In the genomic region with DNA sequence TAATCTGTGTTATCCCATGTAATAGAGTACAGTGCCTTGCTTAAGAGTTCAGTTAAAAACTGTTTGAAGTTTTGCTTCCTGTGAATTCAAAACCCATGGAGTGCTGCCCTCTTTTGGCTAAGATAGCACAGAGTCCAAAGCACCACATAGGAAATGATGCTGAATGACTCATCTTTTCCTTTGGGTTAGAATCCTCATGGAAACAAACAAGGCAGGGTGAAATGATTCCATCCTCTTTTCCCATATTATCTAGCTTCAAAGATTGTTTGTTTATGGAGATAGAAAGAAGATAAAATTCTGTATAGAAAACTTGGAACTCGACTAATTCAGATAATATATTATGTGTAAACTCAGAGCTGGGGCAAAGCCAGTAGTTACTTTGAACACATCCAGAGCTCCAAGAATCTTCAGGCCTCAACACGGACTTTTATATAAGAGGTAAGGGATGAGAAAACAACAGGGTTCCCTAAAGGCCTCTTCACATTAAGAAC, we compare ENCODE assay signal across 1 cellular context.
TF ChIP-seq lines count a peak whose summit lies in the region.

No MANE protein-coding gene starts in this region.

TF ChIP-seq in HCT116, 20 proteins besides CTCF, POLR2A, EP300 and RAD21 (continued from another document):
- TF ChIP-seq, protein P1, sequence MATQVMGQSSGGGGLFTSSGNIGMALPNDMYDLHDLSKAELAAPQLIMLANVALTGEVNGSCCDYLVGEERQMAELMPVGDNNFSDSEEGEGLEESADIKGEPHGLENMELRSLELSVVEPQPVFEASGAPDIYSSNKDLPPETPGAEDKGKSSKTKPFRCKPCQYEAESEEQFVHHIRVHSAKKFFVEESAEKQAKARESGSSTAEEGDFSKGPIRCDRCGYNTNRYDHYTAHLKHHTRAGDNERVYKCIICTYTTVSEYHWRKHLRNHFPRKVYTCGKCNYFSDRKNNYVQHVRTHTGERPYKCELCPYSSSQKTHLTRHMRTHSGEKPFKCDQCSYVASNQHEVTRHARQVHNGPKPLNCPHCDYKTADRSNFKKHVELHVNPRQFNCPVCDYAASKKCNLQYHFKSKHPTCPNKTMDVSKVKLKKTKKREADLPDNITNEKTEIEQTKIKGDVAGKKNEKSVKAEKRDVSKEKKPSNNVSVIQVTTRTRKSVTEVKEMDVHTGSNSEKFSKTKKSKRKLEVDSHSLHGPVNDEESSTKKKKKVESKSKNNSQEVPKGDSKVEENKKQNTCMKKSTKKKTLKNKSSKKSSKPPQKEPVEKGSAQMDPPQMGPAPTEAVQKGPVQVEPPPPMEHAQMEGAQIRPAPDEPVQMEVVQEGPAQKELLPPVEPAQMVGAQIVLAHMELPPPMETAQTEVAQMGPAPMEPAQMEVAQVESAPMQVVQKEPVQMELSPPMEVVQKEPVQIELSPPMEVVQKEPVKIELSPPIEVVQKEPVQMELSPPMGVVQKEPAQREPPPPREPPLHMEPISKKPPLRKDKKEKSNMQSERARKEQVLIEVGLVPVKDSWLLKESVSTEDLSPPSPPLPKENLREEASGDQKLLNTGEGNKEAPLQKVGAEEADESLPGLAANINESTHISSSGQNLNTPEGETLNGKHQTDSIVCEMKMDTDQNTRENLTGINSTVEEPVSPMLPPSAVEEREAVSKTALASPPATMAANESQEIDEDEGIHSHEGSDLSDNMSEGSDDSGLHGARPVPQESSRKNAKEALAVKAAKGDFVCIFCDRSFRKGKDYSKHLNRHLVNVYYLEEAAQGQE (IDR thresholded peaks at IDR 0.05; ENCODE audit: low read depth) = no peak
- TF ChIP-seq ZFX (IDR thresholded peaks at IDR 0.05) = no peak
- TF ChIP-seq CEBPB (IDR thresholded peaks at IDR 0.05; ENCODE audit: low read depth) = peak; percentile 66
- TF ChIP-seq JUND (IDR thresholded peaks at IDR 0.05) = peak; percentile 96
- TF ChIP-seq CBX3 (IDR thresholded peaks at IDR 0.05; ENCODE audit: low read depth) = peak; percentile 85
- TF ChIP-seq ATF3 (IDR thresholded peaks at IDR 0.05) = peak; percentile 78; the same call in 1 of the 2 replicates
- no peak for TF ChIP-seq ZBTB33 (IDR thresholded peaks at IDR 0.05; ENCODE audit: extremely low read depth, insufficient replicate concordance, low read length)
- no peak for TF ChIP-seq ELF1 (IDR thresholded peaks at IDR 0.05; ENCODE audit: borderline replicate concordance, low read depth)
- no peak for TF ChIP-seq EZH2 (IDR thresholded peaks at IDR 0.05)
- no peak for TF ChIP-seq ZNF274 (IDR thresholded peaks at IDR 0.05; ENCODE audit: low read depth, low read length)
